8 cellular contexts compared by ENCODE assay signal in the genomic region with DNA sequence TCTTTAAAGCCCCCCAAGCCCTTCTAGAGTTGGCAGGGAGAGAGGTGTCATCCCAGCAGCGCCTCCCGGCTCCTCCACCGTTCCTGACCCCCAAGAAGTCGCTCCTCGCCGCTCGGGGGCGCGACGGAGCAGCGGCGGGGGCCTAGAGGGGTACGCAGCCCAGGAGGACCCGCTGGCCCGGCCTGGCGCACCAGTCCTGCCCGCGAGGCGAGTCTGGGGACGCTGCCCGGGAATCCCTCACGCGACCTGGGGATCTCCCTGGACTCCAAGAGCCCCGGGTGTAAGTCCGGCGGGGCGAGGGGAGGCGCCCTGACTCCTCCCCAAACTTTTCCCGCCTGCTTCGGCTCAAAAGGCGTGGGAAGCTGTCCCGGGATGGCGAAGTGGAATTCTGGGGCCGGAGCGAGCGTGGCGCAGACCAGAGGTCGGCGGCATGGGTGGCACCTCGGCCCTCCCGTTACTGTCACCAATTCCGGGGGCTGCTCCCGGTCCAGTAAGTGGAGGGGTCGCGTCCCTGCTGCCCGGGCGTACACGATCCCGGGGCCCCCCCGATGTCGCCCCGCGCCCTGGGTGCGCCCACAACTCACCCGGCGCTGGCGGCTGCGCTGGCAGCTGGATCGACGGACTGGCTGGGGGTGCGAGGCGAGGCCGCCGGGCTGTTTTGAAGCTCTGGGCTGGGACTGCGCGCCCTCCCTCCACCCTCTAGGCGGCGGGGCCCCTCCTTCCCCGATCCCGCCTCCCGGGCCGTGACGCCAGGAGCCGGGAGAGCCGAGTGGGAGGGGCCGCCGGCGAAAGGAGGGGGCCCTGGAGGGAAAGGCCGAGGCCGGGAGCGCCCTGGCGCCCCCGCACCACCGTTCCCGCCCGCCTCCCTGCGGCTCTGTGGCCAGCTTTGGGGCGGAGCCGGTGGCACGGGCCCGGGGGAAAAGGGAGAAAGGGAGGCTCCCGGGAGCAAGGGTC. TPM values are rescaled to one million over a fixed set of nuclear protein-coding genes. Genes with fewer than 3 reads are reported as not detected.
DNase-seq lines count a peak whose midpoint lies in the region; ATAC-seq, FAIRE-seq and TF ChIP-seq lines count a peak whose summit lies in the region.

A gene with protein sequence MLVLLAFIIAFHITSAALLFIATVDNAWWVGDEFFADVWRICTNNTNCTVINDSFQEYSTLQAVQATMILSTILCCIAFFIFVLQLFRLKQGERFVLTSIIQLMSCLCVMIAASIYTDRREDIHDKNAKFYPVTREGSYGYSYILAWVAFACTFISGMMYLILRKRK (minus strand): TSS at position 634 of the 954 bp plus-strand sequence. CDS start 32,981 bp downstream, outside the sequence.

- H3K4me2 ChIP-seq in KMS-11: peak within 1 kb of the TSS; percentile 85

- 0 out of 2 replicates have a peak within 1 kb of the TSS, but pooled peaks have one; percentile 5 for H3K27ac ChIP-seq in KMS-11
- peak within 1 kb of the TSS in 2 of 4 donors; percentile 31 to 51 for H3K27ac ChIP-seq in pancreas

- intact Hi-C loops in Right ventricle myocardium inferior (cut with DNase I): loop anchor here (1.0 to 5.0 kb wide), 7 partner anchors 17 to 357 kb away; no protein-coding TSS in a partner anchor
- intact Hi-C loops in pancreas (cut with DNase I): no loop called here

- peak; percentile 63 for TF ChIP-seq CTCF in KMS-11 (conservative IDR thresholded peaks at IDR 0.05; ENCODE audit: low read depth, low read length)
- peak in 3 of 4 donors; percentile 25 to 34 (median 33) for TF ChIP-seq CTCF in pancreas (IDR thresholded peaks at IDR 0.05)

- peaks cover 45% of the 10 kb centered on the region for H3K4me1 ChIP-seq in KMS-11 (ENCODE audit: low read depth, poor library complexity, severe bottlenecking)
- peaks cover 49% of the 10 kb centered on the region for H3K4me1 ChIP-seq in adipocyte (ENCODE audit: control insufficient read depth, insufficient read depth, low read length)
- peaks cover 0 to 6% (median 0%) of the 10 kb centered on the region in 3 donors for H3K4me1 ChIP-seq in pancreas

- H3K9ac ChIP-seq in KMS-11 (peak within 1 kb of the TSS; percentile 70), adipocyte (ENCODE audit: low read length) (peak within 1 kb of the TSS; percentile 83)

- peaks cover 4% of the 10 kb centered on the region; the same call in 1 of the 2 replicates for H3K27me3 ChIP-seq in KMS-11 (ENCODE audit: insufficient read depth, low read depth)
- no peaks in the 10 kb centered on the region for H3K27me3 ChIP-seq in adipocyte (replicated peaks; ENCODE audit: control insufficient read depth, insufficient read depth, low read length)
- H3K27me3 ChIP-seq in pancreas: no peaks in the 10 kb centered on the region

- FAIRE-seq in pancreas (lab: Jason Lieb, UNC): no peak

- peaks cover 3% of the 10 kb centered on the region; the same call in 1 of the 2 replicates for H3K79me2 ChIP-seq in KMS-11 (ENCODE audit: insufficient read depth, low read depth)

- no peaks in the 10 kb centered on the region for H3K9me3 ChIP-seq in adipocyte (ENCODE audit: control insufficient read depth, low read length)
- H3K9me3 ChIP-seq in pancreas: no peaks in the 10 kb centered on the region

- H4K20me1 ChIP-seq in KMS-11 (ENCODE audit: insufficient read depth): peaks cover 4% of the 10 kb centered on the region; the same call in 1 of the 2 replicates

- DNase-seq in DMS114 treated with DMSO at 0.1 percent for 48 hours (lab: John Stamatoyannopoulos, UW; ENCODE audit: unreplicated experiment) (peak; percentile 48), adipocyte (ENCODE audit: low read depth) (peak; percentile 94), Right ventricle myocardium inferior (ENCODE audit: missing footprints) (peak; percentile 88), pancreas (peak; percentile 63 to 88 (median 74)), NAMALWA (ENCODE audit: low spot score) (no peak)

- peak; percentile 85 for ATAC-seq in Right ventricle myocardium inferior
- peak; percentile 88 to 94 (median 90) for ATAC-seq in pancreas
- no peak for ATAC-seq in HG02884 (IDR thresholded peaks at IDR 0.05; ENCODE audit: unreplicated experiment)
- ATAC-seq in HG03432 (IDR thresholded peaks at IDR 0.05; ENCODE audit: unreplicated experiment): no peak

- no peak within 1 kb of the TSS for H3K4me3 ChIP-seq in KMS-11 (IDR thresholded peaks at IDR 0.05; ENCODE audit: insufficient read depth, low read depth, low read length)
- peak within 1 kb of the TSS; percentile 84 for H3K4me3 ChIP-seq in adipocyte (ENCODE audit: low read length)
- H3K4me3 ChIP-seq in pancreas: peak within 1 kb of the TSS; percentile 57 to 84 (median 80)

- peak within 1 kb of the TSS; percentile 89 for H2AFZ ChIP-seq in KMS-11 (ENCODE audit: low read depth)

- WGBS in pancreas, 2 donors: 1% methylated on average over 76 to 92 of the region's 92 CpGs

- H3K36me3 ChIP-seq in KMS-11 (ENCODE audit: insufficient read depth) (no peaks in the 10 kb centered on the region), adipocyte (ENCODE audit: control insufficient read depth, insufficient read depth, low read length, severe bottlenecking) (no peaks in the 10 kb centered on the region), pancreas (no peaks in the 10 kb centered on the region)

RNA-seq across cellular contexts. Expression of the gene that starts here (rescaled TPM):
- total RNA-seq in Right ventricle myocardium inferior: 110 TPM
- 10 to 100 TPM in 1 of 6 donors, 1 to 10 TPM in 5; 9.0 to 13.0 (median 9.3) TPM for total RNA-seq in pancreas
- 10 to 100 TPM in 1 of 2 donors, 1 to 10 TPM in 1; 5.5 to 13.7 TPM for polyA plus RNA-seq in pancreas

Comparison
In these comparisons a context has a peak if more than half of its experiments do, and no peak if none do; other contexts are left out.
1. ATAC-seq: peak in Right ventricle myocardium inferior (single experiment) and pancreas (4 of 4); none in HG02884 (single experiment) and HG03432 (single experiment).